Comparison of ENCODE assay signal across 8 cellular contexts in genomic region chr11:67390947-67391303, GRCh38. TPM values are rescaled to one million over a fixed set of nuclear protein-coding genes. Genes with fewer than 3 reads are reported as not detected.
DNase-seq lines count a peak whose midpoint lies in the region; ATAC-seq and TF ChIP-seq lines count a peak whose summit lies in the region.

No MANE protein-coding gene starts in this region.

- peak overlapping the region; percentile 78 to 93 (median 84) for H3K27ac ChIP-seq in spleen

- H3K9ac ChIP-seq in iPS-15b (ENCODE audit: low read depth, low read length): peak overlapping the region; percentile 61

- TF ChIP-seq CTCF in HFF-Myc (IDR thresholded peaks at IDR 0.05; ENCODE audit: low read depth, low read length, missing control alignments): no peak
- TF ChIP-seq CTCF in spleen (IDR thresholded peaks at IDR 0.05 in 8 of 11, conservative IDR thresholded peaks at IDR 0.05 in 3 of 11): no peak

- H3K4me3 ChIP-seq in HFF-Myc (replicated peaks; ENCODE audit: low read depth, low read length): peak overlapping the region; percentile 88
- peak overlapping the region; percentile 95 for H3K4me3 ChIP-seq in iPS-15b (ENCODE audit: low read depth, low read length)
- H3K4me3 ChIP-seq in spleen: peak overlapping the region; percentile 74 to 97 (median 90)

- TF ChIP-seq POLR2A in spleen (IDR thresholded peaks at IDR 0.05): no peak

- peaks cover 35% of the 10 kb centered on the region for H3K4me1 Mint-ChIP-seq in activated T-helper 1 cell treated with anti-CD3 and anti-CD28 coated beads, Interleukin-12 subunit alpha, Interleukin-12 subunit beta, Interleukin-2, Interleukin-4 antibody, amounts not matched to agents 30 ng/mL and 10 ng/mL and 1 ng/mL, durations not matched to agents 14 hours and 24 hours and 36 hours (ENCODE audit: low read depth)

- ATAC-seq in GM18858 (IDR thresholded peaks at IDR 0.05; ENCODE audit: unreplicated experiment): no peak
- no peak for ATAC-seq in GM18867 (IDR thresholded peaks at IDR 0.05; ENCODE audit: unreplicated experiment)
- ATAC-seq in GM21526 (IDR thresholded peaks at IDR 0.05; ENCODE audit: low FRiP score, unreplicated experiment): no peak

- peak overlapping the region; percentile 90 for H3K4me3 Mint-ChIP-seq in activated T-helper 1 cell treated with anti-CD3 and anti-CD28 coated beads, Interleukin-12 subunit alpha, Interleukin-12 subunit beta, Interleukin-2, Interleukin-4 antibody, amounts not matched to agents 30 ng/mL and 10 ng/mL and 1 ng/mL, durations not matched to agents 14 hours and 24 hours and 36 hours

- peaks cover 7% of the 10 kb centered on the region for H3K36me3 ChIP-seq in iPS-15b (ENCODE audit: control insufficient read depth, insufficient read depth, low read length)
- peaks cover 0 to 28% (median 9%) of the 10 kb centered on the region in 6 donors for H3K36me3 ChIP-seq in spleen

- WGBS in spleen, 5 donors: 12 to 21% (median 16%) methylated on average over 14 to 15 of the region's 15 CpGs

- H3K4me1 ChIP-seq in iPS-15b (ENCODE audit: control insufficient read depth, insufficient read depth, low read length) (peaks cover 6% of the 10 kb centered on the region), spleen (peaks cover 12 to 70% (median 35%) of the 10 kb centered on the region in 6 donors)

- H3K27me3 Mint-ChIP-seq in activated T-helper 1 cell treated with anti-CD3 and anti-CD28 coated beads, Interleukin-12 subunit alpha, Interleukin-12 subunit beta, Interleukin-2, Interleukin-4 antibody, amounts not matched to agents 30 ng/mL and 10 ng/mL and 1 ng/mL, durations not matched to agents 14 hours and 24 hours and 36 hours (ENCODE audit: insufficient read depth): peaks cover 4% of the 10 kb centered on the region

- H3K9me3 ChIP-seq in iPS-15b (ENCODE audit: control insufficient read depth, insufficient read depth, low read length) (no peaks in the 10 kb centered on the region), spleen (no peaks in the 10 kb centered on the region)

- peak overlapping the region; percentile 35 for H3K27ac Mint-ChIP-seq in activated T-helper 1 cell treated with anti-CD3 and anti-CD28 coated beads, Interleukin-12 subunit alpha, Interleukin-12 subunit beta, Interleukin-2, Interleukin-4 antibody, amounts not matched to agents 30 ng/mL and 10 ng/mL and 1 ng/mL, durations not matched to agents 14 hours and 24 hours and 36 hours

- no peak for DNase-seq in HFF-Myc (ENCODE audit: extremely low read depth, low read depth)
- DNase-seq in activated T-helper 1 cell treated with anti-CD3 and anti-CD28 coated beads, Interleukin-12 subunit alpha, Interleukin-12 subunit beta, Interleukin-2, Interleukin-4 antibody, amounts not matched to agents 30 ng/mL and 10 ng/mL and 1 ng/mL, durations not matched to agents 14 hours and 24 hours and 36 hours (ENCODE audit: low spot score): no peak
- no peak for DNase-seq in spleen
- DNase-seq in RPMI8226: no peak

- intact Hi-C loops in activated T-helper 1 cell treated with anti-CD3 and anti-CD28 coated beads, Interleukin-12 subunit alpha, Interleukin-12 subunit beta, Interleukin-2, Interleukin-4 antibody, amounts not matched to agents 30 ng/mL and 10 ng/mL and 1 ng/mL, durations not matched to agents 14 hours and 24 hours and 36 hours (cut with micrococcal nuclease): loop anchor here (1.0 kb wide), 5 partner anchors 9 to 117 kb away; partner anchors contain the start of genes CDK2AP2, POLD4 and TMEM134
- intact Hi-C loops in spleen (cut with DNase I; ENCODE audit: low total_unique reads): no loop called here

- H3K36me3 Mint-ChIP-seq in activated T-helper 1 cell treated with anti-CD3 and anti-CD28 coated beads, Interleukin-12 subunit alpha, Interleukin-12 subunit beta, Interleukin-2, Interleukin-4 antibody, amounts not matched to agents 30 ng/mL and 10 ng/mL and 1 ng/mL, durations not matched to agents 14 hours and 24 hours and 36 hours (ENCODE audit: low read depth): peaks cover 10% of the 10 kb centered on the region

- no peaks in the 10 kb centered on the region for H3K27me3 ChIP-seq in iPS-15b (ENCODE audit: control insufficient read depth, insufficient read depth, low read length)
- H3K27me3 ChIP-seq in spleen (replicated peaks in 1 of 7): no peaks in the 10 kb centered on the region

- no peaks in the 10 kb centered on the region for H3K9me3 Mint-ChIP-seq in activated T-helper 1 cell treated with anti-CD3 and anti-CD28 coated beads, Interleukin-12 subunit alpha, Interleukin-12 subunit beta, Interleukin-2, Interleukin-4 antibody, amounts not matched to agents 30 ng/mL and 10 ng/mL and 1 ng/mL, durations not matched to agents 14 hours and 24 hours and 36 hours

RNA-seq across cellular contexts. Expression of gene RAD9A, which starts 0.9 kb away (rescaled TPM):
- 30.7 and 31.6 TPM in 2 replicates for total RNA-seq in activated T-helper 1 cell treated with anti-CD3 and anti-CD28 coated beads, Interleukin-12 subunit alpha, Interleukin-12 subunit beta, Interleukin-2, Interleukin-4 antibody, amounts not matched to agents 30 ng/mL and 10 ng/mL and 1 ng/mL, durations not matched to agents 14 hours and 24 hours and 36 hours
- total RNA-seq in spleen: 10 to 100 TPM; 21.6 to 37.5 (median 29.7) TPM
- 10 to 100 TPM; 18.2 to 44.8 (median 37.1) TPM for polyA plus RNA-seq in spleen

RNA-seq across cellular contexts. Expression of gene PPP1CA, which starts 10.7 kb away (rescaled TPM):
- 260 and 263 TPM in 2 replicates for total RNA-seq in activated T-helper 1 cell treated with anti-CD3 and anti-CD28 coated beads, Interleukin-12 subunit alpha, Interleukin-12 subunit beta, Interleukin-2, Interleukin-4 antibody, amounts not matched to agents 30 ng/mL and 10 ng/mL and 1 ng/mL, durations not matched to agents 14 hours and 24 hours and 36 hours
- 100 to 1,000 TPM; 147 to 192 (median 157) TPM for total RNA-seq in spleen
- 100 to 1,000 TPM; 152 to 207 (median 170) TPM for polyA plus RNA-seq in spleen

RNA-seq across cellular contexts. Expression of gene TBC1D10C, which starts 13.0 kb away (rescaled TPM):
- total RNA-seq in activated T-helper 1 cell treated with anti-CD3 and anti-CD28 coated beads, Interleukin-12 subunit alpha, Interleukin-12 subunit beta, Interleukin-2, Interleukin-4 antibody, amounts not matched to agents 30 ng/mL and 10 ng/mL and 1 ng/mL, durations not matched to agents 14 hours and 24 hours and 36 hours: 131 and 135 TPM in 2 replicates
- 100 to 1,000 TPM in 4 of 7 donors, 10 to 100 TPM in 3; 66.3 to 132 (median 101) TPM for total RNA-seq in spleen
- 100 to 1,000 TPM; 174 to 270 (median 196) TPM for polyA plus RNA-seq in spleen

RNA-seq across cellular contexts. Expression of gene CLCF1, which starts 17.5 kb away (rescaled TPM):
- total RNA-seq in activated T-helper 1 cell treated with anti-CD3 and anti-CD28 coated beads, Interleukin-12 subunit alpha, Interleukin-12 subunit beta, Interleukin-2, Interleukin-4 antibody, amounts not matched to agents 30 ng/mL and 10 ng/mL and 1 ng/mL, durations not matched to agents 14 hours and 24 hours and 36 hours: 0.64 and 0.73 TPM in 2 replicates
- total RNA-seq in spleen: 10 to 100 TPM in 2 of 7 donors, 1 to 10 TPM in 5; 4.3 to 13.7 (median 6.7) TPM
- polyA plus RNA-seq in spleen: 1 to 10 TPM; 6.0 to 9.3 (median 9.0) TPM

RNA-seq across cellular contexts. Expression of gene CARNS1, which starts 24.6 kb away (rescaled TPM):
- total RNA-seq in activated T-helper 1 cell treated with anti-CD3 and anti-CD28 coated beads, Interleukin-12 subunit alpha, Interleukin-12 subunit beta, Interleukin-2, Interleukin-4 antibody, amounts not matched to agents 30 ng/mL and 10 ng/mL and 1 ng/mL, durations not matched to agents 14 hours and 24 hours and 36 hours: 0.62 and 0.81 TPM in 2 replicates
- 1 to 10 TPM; 1.9 to 4.4 (median 2.1) TPM for total RNA-seq in spleen
- 1 to 10 TPM; 1.0 to 2.0 (median 1.8) TPM for polyA plus RNA-seq in spleen
